In the genomic region with DNA sequence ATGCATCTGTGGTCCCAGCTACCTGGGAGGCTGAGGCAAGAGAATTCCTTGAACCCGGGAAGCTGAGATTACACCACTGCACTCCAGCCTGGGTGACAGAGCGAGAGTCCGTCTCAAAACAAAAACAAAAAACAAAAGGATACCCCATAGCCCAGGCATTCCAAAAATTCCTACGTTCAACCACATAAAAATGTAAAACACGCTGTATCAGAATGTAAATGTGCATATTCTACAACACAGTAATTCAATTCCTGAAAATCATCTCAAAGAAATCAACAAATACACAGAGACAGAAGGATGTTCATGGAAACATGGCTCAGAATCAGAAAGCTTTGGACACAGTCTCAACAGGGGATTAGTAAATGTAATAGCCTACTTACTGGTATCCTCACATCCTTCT, we compare ENCODE assay signal across 1 cellular context.
TF ChIP-seq lines count a peak whose summit lies in the region.

No MANE protein-coding gene starts in this region.

TF ChIP-seq in WTC11, 78 proteins besides CTCF, POLR2A, EP300 and RAD21 (continued from another document):
- TF ChIP-seq, protein P1, sequence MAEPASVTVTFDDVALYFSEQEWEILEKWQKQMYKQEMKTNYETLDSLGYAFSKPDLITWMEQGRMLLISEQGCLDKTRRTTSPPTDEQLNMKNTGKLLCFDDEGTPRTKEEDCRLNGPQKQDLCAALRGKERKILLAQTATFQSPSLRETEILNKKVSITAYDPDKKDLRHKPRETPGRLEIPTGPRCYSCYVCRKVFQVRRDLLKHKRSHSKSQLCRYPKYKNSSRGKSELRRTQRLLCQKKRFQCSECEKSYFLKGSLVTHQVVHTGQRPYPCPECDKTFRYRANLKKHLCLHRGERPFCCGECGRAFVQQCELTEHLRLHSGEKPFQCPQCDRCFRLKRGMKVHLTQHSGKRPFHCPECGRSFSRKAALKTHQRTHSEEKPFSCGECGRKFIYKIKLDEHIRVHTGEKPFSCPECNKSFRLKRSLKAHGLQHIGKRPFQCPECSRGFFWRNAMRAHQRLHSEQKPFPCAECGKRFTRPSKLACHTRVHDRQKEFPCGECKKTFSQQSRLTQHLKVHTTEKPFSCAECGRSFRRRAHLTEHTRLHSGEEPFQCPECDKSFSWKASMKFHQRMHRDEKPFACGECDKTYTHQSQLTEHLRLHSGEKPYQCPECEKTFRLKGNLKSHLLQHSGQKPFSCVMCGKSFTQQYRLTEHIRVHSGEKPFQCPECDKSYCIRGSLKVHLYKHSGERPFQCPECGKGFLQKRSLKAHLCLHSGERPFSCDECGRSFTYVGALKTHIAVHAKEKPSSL (CRISPR knock-in tag; conservative IDR thresholded peaks at IDR 0.05): no peak
- no peak for TF ChIP-seq ZNF138 (CRISPR knock-in tag; conservative IDR thresholded peaks at IDR 0.05)
TF ChIP-seq in WTC11: peak in this region for 0.
